Comparison of ENCODE assay signal across 9 cellular contexts in genomic region chr19:34838248-34838647, GRCh38.
A peak's percentile ranks its signal among the peaks of the same experiment; 100 is the strongest.
DNase-seq lines count a peak whose midpoint lies in the region; ATAC-seq, FAIRE-seq and TF ChIP-seq lines count a peak whose summit lies in the region.
"Had no signal": no experiment of that assay in that cellular context is flagged by ENCODE, and none has a peak within 500 bp of the region (broad histone marks: within the 10 kb centered on the region; RNA-seq: fewer than 3 reads in every experiment).

No MANE protein-coding gene starts in this region.

- no peak for FAIRE-seq in endothelial cell of umbilical vein (lab: Jason Lieb, UNC)

- CTCF ChIA-PET in endothelial cell of umbilical vein (lab: Charles Lee) = interaction anchor here (0.9 to 2.7 kb wide), 14 partner anchors 9 to 286 kb away, joined by 3 to 8 read pairs (median 4); partner anchors contain the start of genes ZNF181 and ZNF599

- H3K27me3 ChIP-seq in endothelial cell of umbilical vein (ENCODE audit: control insufficient read depth in 2 of 2, insufficient read depth in 2 of 2, low read length in 2 of 2) (peaks cover 0 to 4% of the 10 kb centered on the region in 2 experiments), osteoblast (ENCODE audit: insufficient read depth, low read length) (peaks cover 6% of the 10 kb centered on the region)
- H3K27me3 ChIP-seq: uterus had no signal

- DNase-seq in DMS53 treated with DMSO at 0.1 percent for 48 hours (lab: John Stamatoyannopoulos, UW; ENCODE audit: unreplicated experiment) (peak; percentile 45), LNCaP clone FGC (ENCODE audit: low read depth) (no peak), endothelial cell of umbilical vein (ENCODE audit: low read depth, low spot score) (peak; percentile 10), osteoblast (ENCODE audit: insufficient read length, low spot score, missing footprints) (no peak), kidney tubule cell (ENCODE audit: low spot score) (no peak), inferior parietal cortex (ENCODE audit: extremely low spot score) (no peak)
- DNase-seq in stimulated activated CD4-positive, alpha-beta T cell treated with anti-CD3 and anti-CD28 coated beads, Interleukin-4, amount 100 ng/mL, for 24 hours = no peak
- DNase-seq: uterus had no signal

- H3K27ac ChIP-seq in endothelial cell of umbilical vein (ENCODE audit: insufficient read depth, low read depth, low read length) (no peak overlapping the region), osteoblast (ENCODE audit: low read depth, low read length) (no peak overlapping the region)

- H3K79me2 ChIP-seq in endothelial cell of umbilical vein (ENCODE audit: control insufficient read depth, insufficient read depth, low read length) (no peaks in the 10 kb centered on the region), osteoblast (ENCODE audit: insufficient read depth, low read length) (no peaks in the 10 kb centered on the region)

- H3K4me1 ChIP-seq in endothelial cell of umbilical vein (ENCODE audit: control insufficient read depth, extremely low read depth, insufficient read depth, low read length) (peaks cover 14% of the 10 kb centered on the region), osteoblast (ENCODE audit: insufficient read depth, low read length) (peaks cover 2% of the 10 kb centered on the region)
- H3K4me1 ChIP-seq: uterus had no signal

- H3K4me2 ChIP-seq in endothelial cell of umbilical vein (ENCODE audit: insufficient read depth, low read length) (peak overlapping the region; percentile 6), osteoblast (ENCODE audit: insufficient read depth, low read length) (peak overlapping the region; percentile 13)

- H3K4me3 ChIP-seq in LNCaP clone FGC (ENCODE audit: low read depth, low read length) = no peak overlapping the region
- no peak overlapping the region for H3K4me3 ChIP-seq in endothelial cell of umbilical vein (replicated peaks in 1 of 3; ENCODE audit: insufficient read depth in 1 of 3, low read depth in 1 of 3, low read length in 3 of 3)
- no peak overlapping the region for H3K4me3 ChIP-seq in osteoblast (ENCODE audit: insufficient read depth, low read length)
- H3K4me3 ChIP-seq: uterus had no signal

- TF ChIP-seq POLR2A in endothelial cell of umbilical vein (IDR thresholded peaks at IDR 0.05; ENCODE audit: low read depth, low read length) = no peak

- H3K36me3 ChIP-seq in endothelial cell of umbilical vein (ENCODE audit: control insufficient read depth in 2 of 2, extremely low read depth in 1 of 2, insufficient read depth in 2 of 2, low read length in 2 of 2) = no peaks in the 10 kb centered on the region
- no peaks in the 10 kb centered on the region for H3K36me3 ChIP-seq in osteoblast (ENCODE audit: insufficient read depth, low read length)
- H3K36me3 ChIP-seq: uterus had no signal

- H3K9me3 ChIP-seq in endothelial cell of umbilical vein (replicated peaks; ENCODE audit: control insufficient read depth, insufficient read depth, low read length) (no peaks in the 10 kb centered on the region), osteoblast (ENCODE audit: low read depth, low read length) (no peaks in the 10 kb centered on the region)
- H3K9me3 ChIP-seq: uterus had no signal

- H4K20me1 ChIP-seq in endothelial cell of umbilical vein (replicated peaks; ENCODE audit: control insufficient read depth, extremely low read depth, insufficient read depth, low read length) (no peaks in the 10 kb centered on the region), osteoblast (ENCODE audit: insufficient read depth, low read length) (no peaks in the 10 kb centered on the region)

- intact Hi-C loops in endothelial cell of umbilical vein (cut with micrococcal nuclease) = loop anchor here (2.0 kb wide), 2 partner anchors 125 to 175 kb away; no protein-coding TSS in a partner anchor

- POLR2A ChIA-PET in endothelial cell of umbilical vein (lab: Charles Lee) = no interaction called here

- peak; percentile 53 for TF ChIP-seq CTCF in LNCaP clone FGC (IDR thresholded peaks at IDR 0.05; ENCODE audit: control insufficient read depth, extremely low read depth, insufficient read depth)
- TF ChIP-seq CTCF in endothelial cell of umbilical vein (IDR thresholded peaks at IDR 0.05; ENCODE audit: extremely low read depth in 1 of 2, insufficient read depth in 1 of 2, low read depth in 1 of 2, low read length in 2 of 2) = peak in 1 of 2 donors; percentile 7
- TF ChIP-seq CTCF in osteoblast (IDR thresholded peaks at IDR 0.05; ENCODE audit: extremely low read depth, low read depth, low read length) = no peak

- dilution Hi-C loops in endothelial cell of umbilical vein (cut with MboI; ENCODE audit: extremely low pct_ligation_motif_present, low sequenced_read_pairs) = no loop called here

- no TSS peak for BruUV-seq in endothelial cell of umbilical vein (replicated peaks; lab: Mats Ljungman, UMichigan)

- no peak overlapping the region for H3K9ac ChIP-seq in endothelial cell of umbilical vein (replicated peaks; ENCODE audit: extremely low read depth, insufficient read depth, low read length)

- no peaks in the 10 kb centered on the region for H3K9me1 ChIP-seq in endothelial cell of umbilical vein (replicated peaks; ENCODE audit: control insufficient read depth, extremely low read depth, insufficient read depth, low read length)

- ATAC-seq in GM21423 (IDR thresholded peaks at IDR 0.05; ENCODE audit: unreplicated experiment) = no peak

- peak overlapping the region; percentile 6 for H2AFZ ChIP-seq in endothelial cell of umbilical vein (ENCODE audit: low read depth, low read length)
- H2AFZ ChIP-seq in osteoblast (ENCODE audit: low read length) = peak overlapping the region; percentile 41

TF ChIP-seq in endothelial cell of umbilical vein, 7 proteins besides CTCF, POLR2A, EP300 and RAD21:
- no peak for TF ChIP-seq MYC (IDR thresholded peaks at IDR 0.05; ENCODE audit: low read depth, low read length)
- no peak for TF ChIP-seq GATA2 (IDR thresholded peaks at IDR 0.05; ENCODE audit: insufficient read depth, insufficient read length, low read depth, low read length)
- TF ChIP-seq MAX (IDR thresholded peaks at IDR 0.05; ENCODE audit: insufficient read depth, insufficient read length) = no peak
- no peak for TF ChIP-seq JUN (IDR thresholded peaks at IDR 0.05; ENCODE audit: borderline replicate concordance, insufficient read depth, insufficient read length, low read depth)
- no peak for TF ChIP-seq EZH2 (IDR thresholded peaks at IDR 0.05; ENCODE audit: borderline replicate concordance, low read depth, low read length, severe bottlenecking)
- no peak for TF ChIP-seq FOS (IDR thresholded peaks at IDR 0.05; ENCODE audit: borderline replicate concordance, insufficient read depth, low read length)
- TF ChIP-seq POLR2AphosphoS5 (IDR thresholded peaks at IDR 0.05; ENCODE audit: insufficient read depth, low read depth, low read length) = no peak

Comparison
In these comparisons a context has a peak if more than half of its experiments do, and no peak if none do; other contexts are left out.
1. DNase-seq: peak in DMS53 treated with DMSO at 0.1 percent for 48 hours (single experiment) and endothelial cell of umbilical vein (single experiment); none in LNCaP clone FGC (single experiment), osteoblast (single experiment), stimulated activated CD4-positive, alpha-beta T cell treated with anti-CD3 and anti-CD28 coated beads, Interleukin-4, amount 100 ng/mL, for 24 hours (single experiment), kidney tubule cell (single experiment) and inferior parietal cortex (single experiment).